In the genomic region with DNA sequence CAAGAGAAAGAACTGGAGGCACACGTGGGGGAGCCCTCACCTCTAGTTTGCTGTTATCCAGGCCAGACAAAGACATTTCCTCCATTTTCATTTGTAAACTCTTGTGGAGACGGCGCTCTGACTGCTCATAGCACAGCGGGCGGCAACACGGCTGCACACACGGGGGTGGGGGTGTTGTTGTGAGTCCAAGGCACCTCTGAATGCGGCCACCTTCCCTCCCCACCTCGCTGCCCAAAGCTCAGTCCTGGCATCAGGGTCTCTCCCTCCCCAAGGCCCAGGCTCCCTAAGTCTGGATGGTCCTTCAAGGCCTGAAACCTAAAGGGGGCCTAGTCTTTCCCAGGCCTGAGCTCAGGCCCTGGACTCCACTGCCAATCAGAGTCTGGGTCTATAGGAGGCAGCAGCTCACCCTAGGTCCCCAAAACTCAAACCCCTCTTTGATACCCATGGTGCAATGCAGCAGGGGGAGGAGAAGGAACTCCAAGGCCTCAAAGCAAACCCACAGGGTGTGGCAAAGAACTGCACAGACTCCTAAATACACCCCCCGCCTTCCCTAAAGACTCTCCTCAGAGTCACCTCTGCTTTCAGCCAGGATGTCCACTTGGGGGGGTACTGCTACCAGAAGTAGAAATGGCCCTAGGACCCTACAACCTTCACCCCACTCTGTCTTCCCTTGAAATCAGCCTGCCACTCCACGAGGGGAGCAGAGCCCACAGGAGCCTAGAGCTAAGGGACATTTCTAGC, we compare ENCODE assay signal across 8 cellular contexts. TPM values are rescaled to one million over a fixed set of nuclear protein-coding genes. Genes with fewer than 3 reads are reported as not detected.
DNase-seq lines count a peak whose midpoint lies in the region; ATAC-seq, FAIRE-seq and TF ChIP-seq lines count a peak whose summit lies in the region.

No MANE protein-coding gene starts in this region.

- H3K4me3 ChIP-seq in hepatocyte = peak overlapping the region; percentile 95
- H3K4me3 ChIP-seq in small intestine (ENCODE audit: low read depth in 1 of 2, low read length in 2 of 2) = peak overlapping the region; percentile 75 to 96

- FAIRE-seq in small intestine (lab: Jason Lieb, UNC) = no peak

- H3K4me2 ChIP-seq in hepatocyte = peak overlapping the region; percentile 97

- H3K27ac ChIP-seq in hepatocyte = peak overlapping the region; percentile 100
- H3K27ac ChIP-seq in small intestine (ENCODE audit: low read depth in 1 of 2, low read length in 1 of 2) = peak overlapping the region; percentile 92 to 96

- DNase-seq in activated effector memory CD4-positive, alpha-beta T cell treated with anti-CD3 and anti-CD28 coated beads, Interleukin-2, amount 50 U/mL, for 16 hours = peak; percentile 75
- DNase-seq in activated effector memory CD4-positive, alpha-beta T cell treated with Interleukin-2 at 50 U/mL for 16 hours = no peak
- peak; percentile 85 for DNase-seq in NOMO-1 treated with dmso at 0.1 percent for 144 hours (lab: John Stamatoyannopoulos, UW; ENCODE audit: unreplicated experiment)
- DNase-seq in hepatocyte (ENCODE audit: low spot score) = peak; percentile 58
- DNase-seq in small intestine = peak; percentile 48

- no peaks in the 10 kb centered on the region for H3K36me3 Mint-ChIP-seq in activated naive CD8-positive, alpha-beta T cell

- H3K9me3 Mint-ChIP-seq in activated naive CD8-positive, alpha-beta T cell (ENCODE audit: low read depth) = no peaks in the 10 kb centered on the region

- H3K9me3 ChIP-seq in hepatocyte (ENCODE audit: low read depth) (no peaks in the 10 kb centered on the region), small intestine (ENCODE audit: control insufficient read depth, low read depth) (no peaks in the 10 kb centered on the region)

- H3K4me3 Mint-ChIP-seq in activated naive CD8-positive, alpha-beta T cell = peak overlapping the region; percentile 86

- peaks cover 31% of the 10 kb centered on the region for H3K4me1 Mint-ChIP-seq in activated naive CD8-positive, alpha-beta T cell (ENCODE audit: low read depth)

- H3K36me3 ChIP-seq in hepatocyte (replicated peaks; ENCODE audit: insufficient read depth, low read depth) (no peaks in the 10 kb centered on the region), small intestine (ENCODE audit: control insufficient read depth in 2 of 2, insufficient read depth in 2 of 2, low read length in 2 of 2) (peaks cover 11 to 22% of the 10 kb centered on the region in 2 donors)

- no peaks in the 10 kb centered on the region for H3K9me2 ChIP-seq in hepatocyte (replicated peaks; ENCODE audit: insufficient read depth)

- H3K27me3 Mint-ChIP-seq in activated naive CD8-positive, alpha-beta T cell = no peaks in the 10 kb centered on the region

- WGBS in hepatocyte (ENCODE audit: low lambda C conversion rate, missing lambda C conversion rate) = 66% methylated on average over 10 of the region's 11 CpGs
- 52 to 59% (median 55%) methylated on average over 11 of the region's 11 CpGs for WGBS in small intestine, 3 donors

- TF ChIP-seq CTCF in hepatocyte (IDR thresholded peaks at IDR 0.05; ENCODE audit: poor library complexity) = peak; percentile 8

- peaks cover 44% of the 10 kb centered on the region for H3K79me2 ChIP-seq in hepatocyte

- no peak for ATAC-seq in HG02678 (IDR thresholded peaks at IDR 0.05; ENCODE audit: unreplicated experiment)
- no peak for ATAC-seq in HG03039 (IDR thresholded peaks at IDR 0.05; ENCODE audit: unreplicated experiment)

- H3K27me3 ChIP-seq in hepatocyte (no peaks in the 10 kb centered on the region), small intestine (ENCODE audit: control insufficient read depth in 2 of 2, insufficient read depth in 2 of 2, low read length in 2 of 2) (no peaks in the 10 kb centered on the region)

- H4K20me1 ChIP-seq in hepatocyte (ENCODE audit: insufficient read depth, poor library complexity, severe bottlenecking) = peaks cover 3% of the 10 kb centered on the region

- peak overlapping the region; percentile 84 for H3K27ac Mint-ChIP-seq in activated naive CD8-positive, alpha-beta T cell

- H3K4me1 ChIP-seq in hepatocyte (ENCODE audit: insufficient read depth) (peaks cover 18% of the 10 kb centered on the region), small intestine (ENCODE audit: control insufficient read depth in 2 of 2, insufficient read depth in 1 of 2, low read depth in 1 of 2, low read length in 1 of 2) (peaks cover 0 to 3% of the 10 kb centered on the region in 2 donors)

- H2AFZ ChIP-seq in hepatocyte = peak overlapping the region; percentile 66

RNA-seq across cellular contexts. Expression of gene ATXN7L3, which starts 1.5 kb away (rescaled TPM):
- total RNA-seq in hepatocyte = 64.0 and 64.3 TPM in 2 replicates
- polyA plus RNA-seq in hepatocyte (28.7 and 29.2 TPM in 2 replicates), small intestine (10 to 100 TPM; 40.3 to 44.1 (median 43.2) TPM)

RNA-seq across cellular contexts. Expression of gene TMUB2, which starts 11.4 kb away (rescaled TPM):
- 27.7 and 31.3 TPM in 2 replicates for total RNA-seq in hepatocyte
- polyA plus RNA-seq in hepatocyte = 46.8 and 54.6 TPM in 2 replicates
- polyA plus RNA-seq in small intestine = 10 to 100 TPM; 28.7 to 34.9 (median 29.7) TPM

RNA-seq across cellular contexts. Expression of gene UBTF, which starts 21.3 kb away (rescaled TPM):
- total RNA-seq in hepatocyte = 35.0 and 38.9 TPM in 2 replicates
- polyA plus RNA-seq in hepatocyte = 37.2 and 41.1 TPM in 2 replicates
- 10 to 100 TPM; 32.7 to 39.0 (median 37.3) TPM for polyA plus RNA-seq in small intestine

RNA-seq across cellular contexts. Expression of gene ASB16, which starts 27.6 kb away (rescaled TPM):
- 0.23 TPM in 1 of 2 replicates, not detected in the other for total RNA-seq in hepatocyte
- polyA plus RNA-seq in hepatocyte (0.71 and 2.0 TPM in 2 replicates), small intestine (under 1 TPM in 1 of 3 donors, not detected in 2; 0.15 TPM)

RNA-seq across cellular contexts. Expression of gene HROB, which starts 56.4 kb away (rescaled TPM):
- total RNA-seq in hepatocyte = 1.8 and 2.0 TPM in 2 replicates
- polyA plus RNA-seq in hepatocyte = 5.7 and 5.9 TPM in 2 replicates
- polyA plus RNA-seq in small intestine = 1 to 10 TPM in 2 of 3 donors, not detected in 1; 1.4 to 2.3 TPM
